Comparison of ENCODE assay signal across 9 cellular contexts in the genomic region with DNA sequence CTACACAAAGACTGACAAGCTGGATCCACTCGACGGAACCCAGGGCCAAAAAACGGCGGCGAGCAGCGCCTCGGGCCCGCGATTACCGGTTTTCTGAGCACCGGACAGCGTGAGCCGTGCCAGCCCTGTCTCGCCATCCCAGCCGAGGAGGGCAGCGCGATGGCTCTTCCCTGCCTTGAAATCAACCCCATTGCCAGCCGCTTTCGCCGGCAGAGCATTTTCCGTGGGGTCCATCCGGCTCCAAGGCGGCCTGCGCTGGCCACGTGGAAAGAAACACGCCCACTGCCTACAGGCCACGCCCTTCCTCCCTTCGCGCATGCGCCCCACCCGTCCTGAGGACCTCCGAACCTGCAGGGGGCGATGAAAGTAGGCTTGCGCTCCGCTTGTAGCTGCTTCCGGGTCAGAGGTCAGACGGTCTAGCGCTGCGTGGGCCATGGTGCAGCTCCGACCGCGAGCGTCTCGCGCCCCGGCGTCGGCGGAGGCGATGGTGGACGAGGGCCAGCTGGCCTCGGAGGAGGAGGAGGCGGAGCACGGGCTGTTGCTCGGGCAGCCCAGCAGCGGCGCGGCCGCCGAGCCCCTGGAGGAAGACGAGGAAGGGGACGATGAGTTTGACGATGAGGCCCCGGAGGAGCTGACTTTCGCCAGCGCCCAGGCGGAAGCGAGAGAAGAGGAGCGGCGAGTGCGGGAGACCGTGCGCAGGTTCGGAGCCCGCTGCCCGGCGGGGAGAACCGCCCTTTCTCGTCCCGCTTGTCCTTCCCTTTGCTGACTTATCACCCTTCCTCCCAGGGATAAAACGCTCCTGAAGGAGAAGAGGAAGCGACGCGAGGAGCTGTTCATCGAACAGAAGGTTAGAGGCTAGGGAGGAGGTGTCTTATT. TPM values are rescaled to one million over a fixed set of nuclear protein-coding genes. Genes with fewer than 3 reads are reported as not detected.
DNase-seq lines count a peak whose midpoint lies in the region; ATAC-seq, FAIRE-seq and TF ChIP-seq lines count a peak whose summit lies in the region.
"Had no signal": no experiment of that assay in that cellular context is flagged by ENCODE, and none has a peak within 500 bp of the region (broad histone marks: within the 10 kb centered on the region; RNA-seq: fewer than 3 reads in every experiment).

A gene (plus strand): TSS at position 410 of the 876 bp plus-strand sequence. CDS start 24 bp downstream, at position 434.

- H3K4me3 ChIP-seq in WI38 (ENCODE audit: low read depth, low read length) (peak within 1 kb of the TSS; percentile 99), bronchial epithelial cell (ENCODE audit: low read depth, low read length) (peak within 1 kb of the TSS; percentile 75)

- TF ChIP-seq CTCF in WI38 (IDR thresholded peaks at IDR 0.05; ENCODE audit: low read depth, low read length), result peak; percentile 91
- peak; percentile 98 for TF ChIP-seq CTCF in bronchial epithelial cell (IDR thresholded peaks at IDR 0.05; ENCODE audit: insufficient read depth, low read length, severe bottlenecking)

- FAIRE-seq in bronchial epithelial cell (lab: Jason Lieb, UNC), result no peak
- FAIRE-seq: colon had no signal

- H3K27me3 ChIP-seq in bronchial epithelial cell (ENCODE audit: control insufficient read depth, insufficient read depth, low read length), result no peaks in the 10 kb centered on the region

- peak; percentile 89 for ATAC-seq in GM18873 (IDR thresholded peaks at IDR 0.05; ENCODE audit: low FRiP score, unreplicated experiment)
- peak; percentile 89 for ATAC-seq in HG03139 (IDR thresholded peaks at IDR 0.05; ENCODE audit: unreplicated experiment)

- peaks cover 5% of the 10 kb centered on the region for H3K36me3 ChIP-seq in bronchial epithelial cell (ENCODE audit: control insufficient read depth, insufficient read depth, low read length)

- DNase-seq in AG08396 (ENCODE audit: low spot score) (peak; percentile 99), NCI-H2227 (lab: John Stamatoyannopoulos, UW; ENCODE audit: unreplicated experiment) (peak; percentile 99), bronchial epithelial cell (ENCODE audit: low read depth) (peak; percentile 91), iPS-NIHi7 (ENCODE audit: extremely low spot score) (peak; percentile 97), smooth muscle cell of the brain vasculature (ENCODE audit: low read depth, low spot score) (peak; percentile 94)

RNA-seq across cellular contexts. Expression of the gene that starts here (rescaled TPM):
- 83.5 and 108 TPM in 2 replicates for total RNA-seq in bronchial epithelial cell

Comparison
In these comparisons a context has a peak if more than half of its experiments do, and no peak if none do; other contexts are left out.
1. Peak in every context shown above with its lines: DNase-seq, ATAC-seq and H3K4me3 ChIP-seq.